10 cellular contexts compared by ENCODE assay signal in genomic region chr1:6041432-6042062, GRCh38. TPM values are rescaled to one million over a fixed set of nuclear protein-coding genes. Genes with fewer than 3 reads are reported as not detected.
DNase-seq lines count a peak whose midpoint lies in the region; ATAC-seq, FAIRE-seq and TF ChIP-seq lines count a peak whose summit lies in the region.
"Had no signal": no experiment of that assay in that cellular context is flagged by ENCODE, and none has a peak within 500 bp of the region (broad histone marks: within the 10 kb centered on the region; RNA-seq: fewer than 3 reads in every experiment).

No MANE protein-coding gene starts in this region.

- no peaks in the 10 kb centered on the region for H3K9me3 ChIP-seq in AG04450 (ENCODE audit: control insufficient read depth, insufficient read depth, low read length)
- H3K9me3 ChIP-seq in WERI-Rb-1 (ENCODE audit: severe bottlenecking), result no peaks in the 10 kb centered on the region

- H3K27me3 ChIP-seq in AG04450 (ENCODE audit: control insufficient read depth, insufficient read depth, low read length) (peaks cover 13% of the 10 kb centered on the region), WERI-Rb-1 (ENCODE audit: insufficient read depth, low read depth, severe bottlenecking) (no peaks in the 10 kb centered on the region)

- peaks cover 14% of the 10 kb centered on the region for H3K36me3 ChIP-seq in WERI-Rb-1

- no peak for TF ChIP-seq POLR2A in GM12891 (IDR thresholded peaks at IDR 0.05; ENCODE audit: low read depth, low read length)

- CTCF ChIA-PET in AG04450 (lab: Charles Lee), result interaction anchor here (0.8 kb wide), 1 partner anchor 9 kb away, joined by 4 read pairs; no protein-coding TSS in a partner anchor

- H3K27ac ChIP-seq in AG04450 (ENCODE audit: low read depth, low read length) (no peak overlapping the region), WERI-Rb-1 (no peak overlapping the region)
- H3K27ac ChIP-seq: parathyroid adenoma had no signal

- intact Hi-C loops in Right ventricle myocardium superior (cut with DNase I), result no loop called here

- no peak for FAIRE-seq in GM12891 (lab: Jason Lieb, UNC)

- peak; percentile 46 for TF ChIP-seq CTCF in AG04450 (IDR thresholded peaks at IDR 0.05; ENCODE audit: low read depth, low read length)
- peak; percentile 95 for TF ChIP-seq CTCF in WERI-Rb-1 (IDR thresholded peaks at IDR 0.05; ENCODE audit: low read depth, low read length)

- H3K4me3 ChIP-seq in AG04450 (ENCODE audit: low read depth, low read length) (no peak overlapping the region), WERI-Rb-1 (ENCODE audit: low read depth, low read length) (no peak overlapping the region)

- ATAC-seq in Right ventricle myocardium superior (ENCODE audit: poor library complexity), result peak; percentile 53
- ATAC-seq in stimulated activated naive CD8-positive, alpha-beta T cell treated with anti-CD3 and anti-CD28 coated beads, Interleukin-15, Interleukin-2, amounts not matched to agents 100 U/mL and 50 U/mL, for 24 hours, result no peak
- no peak for ATAC-seq in HG03457 (IDR thresholded peaks at IDR 0.05; ENCODE audit: unreplicated experiment)

- POLR2A ChIA-PET in AG04450 (lab: Yijun Ruan, JAX), result no interaction called here

- DNase-seq in AG04450 (ENCODE audit: low read depth, low spot score), result no peak
- peak; percentile 69 for DNase-seq in GM12891 (ENCODE audit: insufficient read length, low spot score)
- DNase-seq in WERI-Rb-1, result peak; percentile 59
- DNase-seq in Right ventricle myocardium superior, result no peak
- DNase-seq in stimulated activated naive CD8-positive, alpha-beta T cell treated with anti-CD3 and anti-CD28 coated beads, Interleukin-15, Interleukin-2, amounts not matched to agents 100 U/mL and 50 U/mL, for 24 hours, result peak; percentile 50
- no peak for DNase-seq in H4 (ENCODE audit: low spot score)
- DNase-seq in hippocampal formation (lab: John Stamatoyannopoulos, UW), result no peak
- DNase-seq: activated T-cell treated with anti-CD3 and anti-CD28 coated beads, Interleukin-2, amount 50 U/mL, for 4 hours had no signal

TF ChIP-seq in GM12891, 5 proteins besides CTCF, POLR2A, EP300 and RAD21:
- TF ChIP-seq TAF1 (IDR thresholded peaks at IDR 0.05; ENCODE audit: low read depth, low read length) (no peak), POU2F2 (IDR thresholded peaks at IDR 0.05; ENCODE audit: low read depth, low read length) (no peak), POLR2AphosphoS5 (IDR thresholded peaks at IDR 0.05; ENCODE audit: low read depth, low read length) (no peak), SPI1 (IDR thresholded peaks at IDR 0.05; ENCODE audit: low read depth, low read length) (no peak), PAX5 (IDR thresholded peaks at IDR 0.05; ENCODE audit: insufficient read depth, low read length, severe bottlenecking) (no peak)

RNA-seq across cellular contexts. Expression of gene KCNAB2, which starts 4.1 kb away (rescaled TPM):
- 3.1 and 3.2 TPM in 2 replicates for polyA plus RNA-seq in AG04450 (2011; rRNA removed)
- 2.9 and 6.1 TPM in 2 replicates for polyA minus RNA-seq in AG04450 (2011; rRNA and poly(A)+ RNA removed)
- 47.5 TPM for polyA plus RNA-seq in GM12891 (2012; ENCODE audit: low read depth, missing spikeins)
- total RNA-seq in Right ventricle myocardium superior, result 21.2 TPM
- total RNA-seq in H4 (2014; rRNA removed; shearing (Covaris generic)), result 3.6 and 4.0 TPM in 2 replicates

RNA-seq across cellular contexts. Expression of gene NPHP4, which starts 49.3 kb away (rescaled TPM):
- 1.6 and 1.9 TPM in 2 replicates for polyA plus RNA-seq in AG04450 (2011; rRNA removed)
- polyA minus RNA-seq in AG04450 (2011; rRNA and poly(A)+ RNA removed), result 3.2 and 4.8 TPM in 2 replicates
- 4.0 TPM for polyA plus RNA-seq in GM12891 (2012; ENCODE audit: low read depth, missing spikeins)
- 4.3 TPM for total RNA-seq in Right ventricle myocardium superior
- 2.4 and 12.0 TPM in 2 replicates for total RNA-seq in H4 (2014; rRNA removed; shearing (Covaris generic))

Comparison
In these comparisons a context has a peak if more than half of its experiments do, and no peak if none do; other contexts are left out.
1. DNase-seq: peak in GM12891 (single experiment), WERI-Rb-1 (single experiment) and stimulated activated naive CD8-positive, alpha-beta T cell treated with anti-CD3 and anti-CD28 coated beads, Interleukin-15, Interleukin-2, amounts not matched to agents 100 U/mL and 50 U/mL, for 24 hours (single experiment); none in AG04450 (single experiment), Right ventricle myocardium superior (single experiment), H4 (single experiment) and hippocampal formation (0 of 2).